1 cellular context compared by ENCODE assay signal in genomic region chr20:53639647-53640440, GRCh38.
TF ChIP-seq lines count a peak whose summit lies in the region.

No MANE protein-coding gene starts in this region.

TF ChIP-seq in H1, 55 proteins besides CTCF, POLR2A, EP300 and RAD21:
- TF ChIP-seq JUN (IDR thresholded peaks at IDR 0.05; ENCODE audit: low read depth, low read length) (no peak), GTF2F1 (IDR thresholded peaks at IDR 0.05; ENCODE audit: borderline replicate concordance, low read depth, low read length) (no peak), EGR1 (IDR thresholded peaks at IDR 0.05; ENCODE audit: borderline replicate concordance, low read depth, low read length) (no peak), SIRT6 (IDR thresholded peaks at IDR 0.05; ENCODE audit: low read length) (no peak), POU5F1 (IDR thresholded peaks at IDR 0.05; ENCODE audit: low read depth, low read length) (no peak), TCF12 (IDR thresholded peaks at IDR 0.05; ENCODE audit: low read depth, low read length) (no peak), BCL11A (IDR thresholded peaks at IDR 0.05; ENCODE audit: low read depth in 2 of 2, low read length in 2 of 2) (no peak), HDAC2 (IDR thresholded peaks at IDR 0.05; ENCODE audit: borderline replicate concordance in 1 of 2, low read depth in 2 of 2, low read length in 2 of 2) (no peak)
